17 cellular contexts compared by ENCODE assay signal in the genomic region with DNA sequence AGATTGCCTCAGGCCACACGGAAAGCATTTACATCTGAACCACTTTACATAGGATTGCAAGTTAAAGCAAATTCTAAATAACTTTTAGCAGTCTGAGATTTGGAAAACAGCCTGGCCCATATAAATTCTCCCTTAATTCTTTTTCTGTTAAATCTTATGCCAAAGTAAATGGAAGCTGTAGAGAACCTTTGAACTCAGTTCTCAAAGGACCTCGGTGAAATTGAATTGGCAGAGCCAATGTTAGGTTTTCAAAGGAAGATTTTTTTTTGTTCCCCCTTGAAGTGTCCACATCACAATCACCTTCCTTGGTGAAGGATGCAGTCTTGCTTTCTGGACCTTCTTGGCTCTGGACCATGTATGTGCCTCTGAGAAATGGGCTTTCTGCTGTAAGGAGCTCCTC. TPM values are rescaled to one million over a fixed set of nuclear protein-coding genes. Genes with fewer than 3 reads are reported as not detected.
DNase-seq lines count a peak whose midpoint lies in the region; ATAC-seq and TF ChIP-seq lines count a peak whose summit lies in the region.
"Had no signal": no experiment of that assay in that cellular context is flagged by ENCODE, and none has a peak within 500 bp of the region (broad histone marks: within the 10 kb centered on the region; RNA-seq: fewer than 3 reads in every experiment).

No MANE protein-coding gene starts in this region.

- peaks cover 79% of the 10 kb centered on the region for H3K4me1 Mint-ChIP-seq in mesothelial cell of epicardium
- H3K4me1 Mint-ChIP-seq: B cell had no signal

- no peaks in the 10 kb centered on the region for H3K9me3 ChIP-seq in HEK293 (ENCODE audit: control insufficient read depth, insufficient read depth, low read depth, low read length)
- no peaks in the 10 kb centered on the region for H3K9me3 ChIP-seq in ascending aorta
- no peaks in the 10 kb centered on the region for H3K9me3 ChIP-seq in tibial artery
- H3K9me3 ChIP-seq in vagina: no peaks in the 10 kb centered on the region

- H3K27ac ChIP-seq in HEK293 (ENCODE audit: extremely low read depth, low read depth, low read length): no peak overlapping the region
- H3K27ac ChIP-seq in ascending aorta: peak overlapping the region; percentile 45 to 70
- H3K27ac ChIP-seq in tibial artery: peak overlapping the region in 1 of 2 donors; percentile 76
- H3K27ac ChIP-seq in vagina: no peak overlapping the region
- H3K27ac ChIP-seq: GM23248 had no signal

- H3K4me3 ChIP-seq in HEK293 (ENCODE audit: low read depth, low read length): no peak overlapping the region
- H3K4me3 ChIP-seq in ascending aorta: peak overlapping the region in 1 of 2 donors; percentile 40
- peak overlapping the region; percentile 31 to 41 for H3K4me3 ChIP-seq in tibial artery
- no peak overlapping the region for H3K4me3 ChIP-seq in vagina
- H3K4me3 ChIP-seq: GM23248 had no signal

- H3K4me3 Mint-ChIP-seq in mesothelial cell of epicardium: peak overlapping the region; percentile 26
- H3K4me3 Mint-ChIP-seq: B cell; CD4-positive, alpha-beta T cell had no signal

- ATAC-seq in GM19035 (IDR thresholded peaks at IDR 0.05; ENCODE audit: unreplicated experiment): no peak

- intact Hi-C loops in ascending aorta (cut with DNase I) (no loop called here), tibial artery (cut with DNase I; ENCODE audit: low total_unique reads) (no loop called here), vagina (cut with DNase I) (no loop called here)

- H3K27ac Mint-ChIP-seq in mesothelial cell of epicardium: peak overlapping the region; percentile 85
- H3K27ac Mint-ChIP-seq: B cell; CD4-positive, alpha-beta T cell had no signal

- no peaks in the 10 kb centered on the region for H3K27me3 Mint-ChIP-seq in mesothelial cell of epicardium (ENCODE audit: low read depth)
- H3K27me3 Mint-ChIP-seq: B cell; CD4-positive, alpha-beta T cell had no signal

- peaks cover 3% of the 10 kb centered on the region for H3K36me3 Mint-ChIP-seq in mesothelial cell of epicardium

- H3K36me3 ChIP-seq in HEK293 (ENCODE audit: control insufficient read depth in 2 of 2, insufficient read depth in 1 of 2, low read length in 2 of 2) (no peaks in the 10 kb centered on the region), ascending aorta (no peaks in the 10 kb centered on the region), tibial artery (no peaks in the 10 kb centered on the region), vagina (no peaks in the 10 kb centered on the region)

- no peak for TF ChIP-seq POLR2A in vagina (IDR thresholded peaks at IDR 0.05)

- DNase-seq in ascending aorta (ENCODE audit: low spot score in 2 of 2): no peak
- DNase-seq in mesothelial cell of epicardium (ENCODE audit: low spot score in 2 of 2, unreplicated experiment in 2 of 2): no peak
- DNase-seq in tibial artery: no peak
- no peak for DNase-seq in putamen (ENCODE audit: low spot score)
- no peak for DNase-seq in central memory CD4-positive, alpha-beta T cell
- DNase-seq in vagina (ENCODE audit: extremely low spot score in 2 of 2): no peak
- DNase-seq: ACHN; C1 segment of cervical spinal cord; Calu3; CD4-positive, alpha-beta T cell; DMS 273 treated with DMSO at 0.1 percent for 48 hours; GM23248; H9 had no signal

- CTCF ChIA-PET in HEK293 (lab: Yijun Ruan, JAX): interaction anchor here (0.5 kb wide), 1 partner anchor 219 kb away, joined by 3 read pairs; no protein-coding TSS in a partner anchor

- H3K27me3 ChIP-seq in ascending aorta (no peaks in the 10 kb centered on the region), tibial artery (no peaks in the 10 kb centered on the region), vagina (no peaks in the 10 kb centered on the region)

- no peaks in the 10 kb centered on the region for H3K9me3 Mint-ChIP-seq in mesothelial cell of epicardium
- H3K9me3 Mint-ChIP-seq: H9 had no signal

- H3K4me1 ChIP-seq in HEK293 (ENCODE audit: control insufficient read depth, insufficient read depth, low read length) (peaks cover 10% of the 10 kb centered on the region), ascending aorta (no peaks in the 10 kb centered on the region), tibial artery (peaks cover 0 to 15% (median 0%) of the 10 kb centered on the region in 4 donors), vagina (peaks cover 9% of the 10 kb centered on the region)

- POLR2A ChIA-PET in HEK293 (lab: Yijun Ruan, JAX): interaction anchor here (0.7 kb wide), 1 partner anchor 45 kb away, joined by 3 read pairs; no protein-coding TSS in a partner anchor

- no peak for TF ChIP-seq CTCF in HEK293 (tag by site-specific recombination; IDR thresholded peaks at IDR 0.05)
- TF ChIP-seq CTCF in ascending aorta (IDR thresholded peaks at IDR 0.05): no peak
- TF ChIP-seq CTCF in mesothelial cell of epicardium (IDR thresholded peaks at IDR 0.05; ENCODE audit: unreplicated experiment): no peak
- no peak for TF ChIP-seq CTCF in tibial artery (IDR thresholded peaks at IDR 0.05)
- no peak for TF ChIP-seq CTCF in vagina (IDR thresholded peaks at IDR 0.05)

TF ChIP-seq in HEK293, 187 proteins besides CTCF, POLR2A, EP300 and RAD21:
- TF ChIP-seq, protein P1, sequence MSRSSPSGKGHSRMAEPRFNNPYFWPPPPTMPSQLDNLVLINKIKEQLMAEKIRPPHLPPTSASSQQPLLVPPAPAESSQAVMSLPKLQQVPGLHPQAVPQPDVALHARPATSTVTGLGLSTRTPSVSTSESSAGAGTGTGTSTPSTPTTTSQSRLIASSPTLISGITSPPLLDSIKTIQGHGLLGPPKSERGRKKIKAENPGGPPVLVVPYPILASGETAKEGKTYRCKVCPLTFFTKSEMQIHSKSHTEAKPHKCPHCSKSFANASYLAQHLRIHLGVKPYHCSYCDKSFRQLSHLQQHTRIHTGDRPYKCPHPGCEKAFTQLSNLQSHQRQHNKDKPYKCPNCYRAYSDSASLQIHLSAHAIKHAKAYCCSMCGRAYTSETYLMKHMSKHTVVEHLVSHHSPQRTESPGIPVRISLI (tag by site-specific recombination; IDR thresholded peaks at IDR 0.05): no peak
- TF ChIP-seq OVOL3 (tag by site-specific recombination; IDR thresholded peaks at IDR 0.05): peak; percentile 22; the same call in 1 of the 2 replicates

RNA-seq across cellular contexts. Expression of a gene that starts 57.4 kb away (rescaled TPM):
- 2.9 TPM for total RNA-seq in ascending aorta
- total RNA-seq in mesothelial cell of epicardium: 102 to 113 TPM (median 109 TPM) in 3 replicates
- 11.3 TPM for total RNA-seq in vagina
- total RNA-seq: B cell; Calu3; CD4-positive, alpha-beta T cell; HT-29 had no signal

Comparison
In these comparisons a context has a peak if more than half of its experiments do, and no peak if none do; other contexts are left out.
1. H3K27ac ChIP-seq: peak in ascending aorta (2 of 2); none in HEK293 (single experiment) and vagina (single experiment).
2. H3K4me3 ChIP-seq: peak in tibial artery (2 of 2); none in HEK293 (single experiment) and vagina (0 of 2).